In the genomic region with DNA sequence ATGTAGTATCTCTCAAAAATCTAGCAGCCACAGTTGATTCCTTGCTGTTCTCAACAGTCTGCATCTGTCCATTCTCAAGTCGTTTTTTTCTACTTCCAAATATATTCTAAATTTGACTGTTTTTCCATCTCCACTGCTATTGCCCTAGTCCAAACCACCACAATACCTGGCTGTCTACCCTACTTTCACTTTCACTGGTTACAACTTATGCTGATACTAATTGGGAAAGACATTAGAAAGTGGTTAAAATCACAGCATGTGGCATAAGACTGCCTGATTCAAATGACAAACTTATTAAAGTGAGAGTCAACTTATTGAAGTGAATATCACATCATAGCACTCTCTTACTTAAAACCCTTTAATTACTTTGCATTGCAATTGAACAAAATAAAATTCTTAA, we compare ENCODE assay signal across 1 cellular context.
TF ChIP-seq lines count a peak whose summit lies in the region.

No MANE protein-coding gene starts in this region.

TF ChIP-seq in GM12878, 131 proteins besides CTCF, POLR2A, EP300 and RAD21:
- TF ChIP-seq TBL1XR1 (IDR thresholded peaks at IDR 0.05; ENCODE audit: low read depth, low read length) (0 out of 2 replicates have a peak, but pooled peaks have one; percentile 27), JUND (IDR thresholded peaks at IDR 0.05; ENCODE audit: low read depth, low read length) (no peak), RUNX3 (IDR thresholded peaks at IDR 0.05; ENCODE audit: low read length) (peak; percentile 22; the same call in 1 of the 2 replicates)
